In genomic region chr2:98558852-98559530, GRCh38 we compare ENCODE assay signal across 17 cellular contexts. TPM values are rescaled to one million over a fixed set of nuclear protein-coding genes. Genes with fewer than 3 reads are reported as not detected.
DNase-seq lines count a peak whose midpoint lies in the region; ATAC-seq, FAIRE-seq and TF ChIP-seq lines count a peak whose summit lies in the region.
"Had no signal": no experiment of that assay in that cellular context is flagged by ENCODE, and none has a peak within 500 bp of the region (broad histone marks: within the 10 kb centered on the region; RNA-seq: fewer than 3 reads in every experiment).

No MANE protein-coding gene starts in this region.

- H3K79me2 ChIP-seq in astrocyte (ENCODE audit: insufficient read depth, low read length) (no peaks in the 10 kb centered on the region), Karpas-422 (ENCODE audit: low read length) (no peaks in the 10 kb centered on the region)

- peaks cover 33 to 55% (median 44%) of the 10 kb centered on the region in 3 donors for H3K4me1 Mint-ChIP-seq in CD8-positive, alpha-beta memory T cell
- peaks cover 14% of the 10 kb centered on the region for H3K4me1 Mint-ChIP-seq in astrocyte (ENCODE audit: low read depth, unreplicated experiment)

- H2AFZ ChIP-seq in astrocyte (ENCODE audit: low read depth, low read length) (no peak overlapping the region), Karpas-422 (ENCODE audit: low read length) (no peak overlapping the region)

- peaks cover 4 to 98% (median 13%) of the 10 kb centered on the region in 3 donors for H3K36me3 Mint-ChIP-seq in CD8-positive, alpha-beta memory T cell
- H3K36me3 Mint-ChIP-seq in astrocyte (ENCODE audit: low read depth, unreplicated experiment) = peaks cover 18% of the 10 kb centered on the region

- peak overlapping the region; percentile 91 for H3K27ac ChIP-seq in AG04450 (ENCODE audit: low read depth, low read length)
- no peak overlapping the region for H3K27ac ChIP-seq in CD8-positive, alpha-beta memory T cell (ENCODE audit: low read depth, low read length)
- H3K27ac ChIP-seq in astrocyte (ENCODE audit: low read depth, low read length) = no peak overlapping the region
- peak overlapping the region; percentile 57 for H3K27ac ChIP-seq in muscle layer of duodenum (ENCODE audit: low read length)
- no peak overlapping the region for H3K27ac ChIP-seq in Karpas-422 (ENCODE audit: low read length)
- H3K27ac ChIP-seq: body of pancreas, ovary, SK-N-MC had no signal

- no peak overlapping the region for H3K4me2 ChIP-seq in astrocyte (ENCODE audit: low read length)
- no peak overlapping the region for H3K4me2 ChIP-seq in Karpas-422 (ENCODE audit: low read depth, low read length, poor library complexity, severe bottlenecking)

- H3K36me3 ChIP-seq in CD8-positive, alpha-beta memory T cell (ENCODE audit: insufficient read depth, low read length) = peaks cover 80% of the 10 kb centered on the region
- H3K36me3 ChIP-seq in astrocyte (ENCODE audit: insufficient read depth, low read length) = peaks cover 4% of the 10 kb centered on the region
- peaks cover 25 to 42% of the 10 kb centered on the region in 2 donors for H3K36me3 ChIP-seq in muscle layer of duodenum (ENCODE audit: control insufficient read depth in 1 of 2, insufficient read depth in 2 of 2, low read length in 2 of 2)
- no peaks in the 10 kb centered on the region for H3K36me3 ChIP-seq in Karpas-422 (ENCODE audit: insufficient read depth, low read length)
- H3K36me3 ChIP-seq: ovary had no signal

- H3K9me3 ChIP-seq in AG04450 (ENCODE audit: control insufficient read depth, insufficient read depth, low read length) (no peaks in the 10 kb centered on the region), astrocyte (ENCODE audit: insufficient read depth, low read depth, low read length) (no peaks in the 10 kb centered on the region), muscle layer of duodenum (ENCODE audit: control insufficient read depth in 1 of 2, low read length in 2 of 2) (no peaks in the 10 kb centered on the region), Karpas-422 (ENCODE audit: low read length) (no peaks in the 10 kb centered on the region)
- no peaks in the 10 kb centered on the region for H3K9me3 ChIP-seq in CD8-positive, alpha-beta memory T cell (ENCODE audit: low read length)
- H3K9me3 ChIP-seq: body of pancreas, ovary had no signal

- DNase-seq in AG04450 (ENCODE audit: low read depth, low spot score) = no peak
- DNase-seq in CD8-positive, alpha-beta memory T cell = no peak
- DNase-seq in astrocyte (ENCODE audit: low read depth) = no peak
- no peak for DNase-seq in NCI-H2196 treated with DMSO at 0.1 percent for 48 hours (lab: John Stamatoyannopoulos, UW; ENCODE audit: unreplicated experiment)
- DNase-seq in Karpas-422 = no peak
- DNase-seq: activated T-cell treated with anti-CD3 and anti-CD28 coated beads for 4 hours, AML-193, body of pancreas, DMS79 treated with DMSO at 0.1 percent for 48 hours, GOT3, NCI-H1105, ovary had no signal

- H3K4me1 ChIP-seq in CD8-positive, alpha-beta memory T cell (ENCODE audit: insufficient read depth, low read length) = peaks cover 5% of the 10 kb centered on the region
- H3K4me1 ChIP-seq in astrocyte (ENCODE audit: insufficient read depth, low read length) (peaks cover 17% of the 10 kb centered on the region), muscle layer of duodenum (ENCODE audit: control insufficient read depth in 1 of 2, insufficient read depth in 2 of 2, low read length in 2 of 2) (peaks cover 0 to 36% of the 10 kb centered on the region in 2 donors), Karpas-422 (ENCODE audit: low read length) (peaks cover 21% of the 10 kb centered on the region)
- H3K4me1 ChIP-seq: body of pancreas had no signal

- H4K20me1 ChIP-seq in astrocyte (ENCODE audit: insufficient read depth, low read length) (no peaks in the 10 kb centered on the region), Karpas-422 (ENCODE audit: insufficient read depth, low read depth, low read length) (no peaks in the 10 kb centered on the region)

- no peaks in the 10 kb centered on the region for H3K9me2 ChIP-seq in Karpas-422 (replicated peaks; ENCODE audit: insufficient read depth, low read length)

- CTCF ChIA-PET in AG04450 (lab: Charles Lee) = interaction anchor here (1.4 to 2.6 kb wide), 3 partner anchors 10 to 146 kb away, joined by 4 to 14 read pairs (median 8); no protein-coding TSS in a partner anchor
- CTCF ChIA-PET in CD8-positive, alpha-beta memory T cell (lab: Charles Lee) = interaction anchor here (0.6 to 1.0 kb wide), 2 partner anchors 10 to 117 kb away, joined by 3 read pairs; no protein-coding TSS in a partner anchor

- H3K9ac ChIP-seq in astrocyte (ENCODE audit: low read length) (no peak overlapping the region), Karpas-422 (ENCODE audit: low read length) (no peak overlapping the region)

- no peaks in the 10 kb centered on the region for H3K9me3 Mint-ChIP-seq in CD8-positive, alpha-beta memory T cell
- H3K9me3 Mint-ChIP-seq in astrocyte (ENCODE audit: unreplicated experiment) = no peaks in the 10 kb centered on the region

- TF ChIP-seq CTCF in AG04450 (IDR thresholded peaks at IDR 0.05; ENCODE audit: low read depth, low read length) = no peak
- TF ChIP-seq CTCF in astrocyte (IDR thresholded peaks at IDR 0.05; ENCODE audit: insufficient read depth, low read depth, low read length) = no peak

- POLR2A ChIA-PET in AG04450 (lab: Yijun Ruan, JAX) = interaction anchor here (0.6 to 0.8 kb wide), 2 partner anchors 10 to 111 kb away, joined by 3 to 4 read pairs; no protein-coding TSS in a partner anchor
- POLR2A ChIA-PET in CD8-positive, alpha-beta memory T cell (lab: Charles Lee) = no interaction called here

- H3K4me3 ChIP-seq in AG04450 (ENCODE audit: low read depth, low read length) = no peak overlapping the region
- no peak overlapping the region for H3K4me3 ChIP-seq in CD8-positive, alpha-beta memory T cell (ENCODE audit: low read length)
- no peak overlapping the region for H3K4me3 ChIP-seq in astrocyte (ENCODE audit: insufficient read depth, low read depth, low read length)
- H3K4me3 ChIP-seq in muscle layer of duodenum (ENCODE audit: low read depth in 1 of 2, low read length in 2 of 2) = no peak overlapping the region
- no peak overlapping the region for H3K4me3 ChIP-seq in Karpas-422 (ENCODE audit: low read length)
- H3K4me3 ChIP-seq: body of pancreas, ovary, SK-N-MC had no signal

- H3K27ac Mint-ChIP-seq in CD8-positive, alpha-beta memory T cell = peak overlapping the region; percentile 34 to 93 (median 82)
- H3K27ac Mint-ChIP-seq in astrocyte (ENCODE audit: unreplicated experiment) = peak overlapping the region; percentile 4

- peaks cover 0 to 1% of the 10 kb centered on the region in 2 donors for H3K27me3 Mint-ChIP-seq in CD8-positive, alpha-beta memory T cell
- no peaks in the 10 kb centered on the region for H3K27me3 Mint-ChIP-seq in astrocyte (ENCODE audit: low read depth, unreplicated experiment)

- FAIRE-seq in astrocyte (lab: Jason Lieb, UNC) = no peak

- peak overlapping the region in 4 of 7 donors; percentile 5 to 53 (median 26) for H3K4me3 Mint-ChIP-seq in CD8-positive, alpha-beta memory T cell
- H3K4me3 Mint-ChIP-seq in astrocyte (ENCODE audit: unreplicated experiment) = no peak overlapping the region

- H3K27me3 ChIP-seq in AG04450 (ENCODE audit: control insufficient read depth, insufficient read depth, low read length) = no peaks in the 10 kb centered on the region
- no peaks in the 10 kb centered on the region for H3K27me3 ChIP-seq in CD8-positive, alpha-beta memory T cell (ENCODE audit: insufficient read depth, low read length, poor library complexity, severe bottlenecking)
- H3K27me3 ChIP-seq in astrocyte (ENCODE audit: insufficient read depth, low read length) = no peaks in the 10 kb centered on the region
- no peaks in the 10 kb centered on the region for H3K27me3 ChIP-seq in muscle layer of duodenum (ENCODE audit: low read depth, low read length)
- H3K27me3 ChIP-seq in Karpas-422 (ENCODE audit: low read length) = no peaks in the 10 kb centered on the region
- H3K27me3 ChIP-seq: body of pancreas, ovary had no signal

- no peak for ATAC-seq in HG03571 (IDR thresholded peaks at IDR 0.05; ENCODE audit: unreplicated experiment)
- no peak for ATAC-seq in GM19351 (IDR thresholded peaks at IDR 0.05; ENCODE audit: unreplicated experiment)
- ATAC-seq: body of pancreas, PC-3 had no signal

RNA-seq across cellular contexts. Expression of gene COA5, which starts 49.3 kb away (rescaled TPM):
- polyA plus RNA-seq in AG04450 (2011; rRNA removed) = 20.5 and 27.4 TPM in 2 replicates
- 4.4 and 5.6 TPM in 2 replicates for polyA minus RNA-seq in AG04450 (2011; rRNA and poly(A)+ RNA removed)
- 10 to 100 TPM; 26.7 to 29.2 TPM for total RNA-seq in CD8-positive, alpha-beta memory T cell
- 31.2 TPM for polyA plus RNA-seq in CD8-positive, alpha-beta memory T cell
- total RNA-seq in astrocyte = 19.5 and 19.8 TPM in 2 replicates
- 39.1 and 66.2 TPM in 2 replicates for total RNA-seq in Karpas-422 (2014; rRNA removed; shearing (Covaris generic); ENCODE audit: low replicate concordance)

RNA-seq across cellular contexts. Expression of gene UNC50, which starts 49.4 kb away (rescaled TPM):
- 44.8 and 64.1 TPM in 2 replicates for polyA plus RNA-seq in AG04450 (2011; rRNA removed)
- 13.4 and 19.8 TPM in 2 replicates for polyA minus RNA-seq in AG04450 (2011; rRNA and poly(A)+ RNA removed)
- total RNA-seq in CD8-positive, alpha-beta memory T cell = 10 to 100 TPM; 41.8 to 42.4 TPM
- polyA plus RNA-seq in CD8-positive, alpha-beta memory T cell = 53.1 TPM
- total RNA-seq in astrocyte = 26.8 and 31.3 TPM in 2 replicates
- 30.3 and 36.4 TPM in 2 replicates for total RNA-seq in Karpas-422 (2014; rRNA removed; shearing (Covaris generic); ENCODE audit: low replicate concordance)

Comparison
In these comparisons a context has a peak if more than half of its experiments do, and no peak if none do; other contexts are left out.
1. H3K27ac ChIP-seq: peak in AG04450 (single experiment) and muscle layer of duodenum (single experiment); none in CD8-positive, alpha-beta memory T cell (single experiment), astrocyte (single experiment) and Karpas-422 (single experiment).